2 cellular contexts compared by ENCODE assay signal in genomic region chr6:121426686-121427085, GRCh38.
TF ChIP-seq lines count a peak whose summit lies in the region.

No MANE protein-coding gene starts in this region.

TF ChIP-seq in HEK293, 187 proteins besides CTCF, POLR2A, EP300 and RAD21 (continued from another document):
- TF ChIP-seq PRDM6 (tag by site-specific recombination; IDR thresholded peaks at IDR 0.05) (peak; percentile 80), ZNF843 (tag by site-specific recombination; IDR thresholded peaks at IDR 0.05) (0 out of 2 replicates have a peak, but pooled peaks have one; percentile 47), GLI4 (tag by site-specific recombination; IDR thresholded peaks at IDR 0.05) (no peak), FEZF1 (tag by site-specific recombination; IDR thresholded peaks at IDR 0.05) (peak; percentile 48), ZSCAN30 (tag by site-specific recombination; IDR thresholded peaks at IDR 0.05) (no peak), SETDB1 (IDR thresholded peaks at IDR 0.05; ENCODE audit: insufficient read length, low read length) (peak; percentile 9), OSR2 (tag by site-specific recombination; IDR thresholded peaks at IDR 0.05) (peak; percentile 26; the same call in 1 of the 2 replicates), TCF7L2 (IDR thresholded peaks at IDR 0.05; ENCODE audit: borderline replicate concordance, low read depth, low read length) (peak; percentile 52; the same call in 1 of the 2 replicates)

TF ChIP-seq in WTC11, 78 proteins besides CTCF, POLR2A, EP300 and RAD21 (continued from another document):
- TF ChIP-seq ATF6 (CRISPR knock-in tag; IDR thresholded peaks at IDR 0.05) (no peak), FOXP1 (CRISPR knock-in tag; IDR thresholded peaks at IDR 0.05; ENCODE audit: borderline replicate concordance) (no peak), ZNF281 (CRISPR knock-in tag; IDR thresholded peaks at IDR 0.05) (no peak), ZNF671 (CRISPR knock-in tag; IDR thresholded peaks at IDR 0.05) (no peak), ARID4B (CRISPR knock-in tag; IDR thresholded peaks at IDR 0.05; ENCODE audit: borderline replicate concordance) (no peak), NFE2L1 (CRISPR knock-in tag; IDR thresholded peaks at IDR 0.05) (no peak), ELF4 (CRISPR knock-in tag; IDR thresholded peaks at IDR 0.05; ENCODE audit: low read depth) (no peak), MAX (CRISPR knock-in tag; IDR thresholded peaks at IDR 0.05) (no peak), TP53 (CRISPR knock-in tag; IDR thresholded peaks at IDR 0.05) (no peak), EMX1 (CRISPR knock-in tag; IDR thresholded peaks at IDR 0.05) (no peak), RELA (CRISPR knock-in tag; IDR thresholded peaks at IDR 0.05; ENCODE audit: borderline replicate concordance) (no peak), ZNF512 (CRISPR knock-in tag; IDR thresholded peaks at IDR 0.05; ENCODE audit: borderline replicate concordance) (no peak), ATF1 (CRISPR knock-in tag; IDR thresholded peaks at IDR 0.05) (no peak), ZBTB43 (CRISPR knock-in tag; IDR thresholded peaks at IDR 0.05) (no peak), ATF3 (CRISPR knock-in tag; conservative IDR thresholded peaks at IDR 0.05) (no peak), ZNF423 (CRISPR knock-in tag; IDR thresholded peaks at IDR 0.05) (no peak), NFATC4 (CRISPR knock-in tag; IDR thresholded peaks at IDR 0.05) (no peak)
